Comparison of ENCODE assay signal across 1 cellular context in the genomic region with DNA sequence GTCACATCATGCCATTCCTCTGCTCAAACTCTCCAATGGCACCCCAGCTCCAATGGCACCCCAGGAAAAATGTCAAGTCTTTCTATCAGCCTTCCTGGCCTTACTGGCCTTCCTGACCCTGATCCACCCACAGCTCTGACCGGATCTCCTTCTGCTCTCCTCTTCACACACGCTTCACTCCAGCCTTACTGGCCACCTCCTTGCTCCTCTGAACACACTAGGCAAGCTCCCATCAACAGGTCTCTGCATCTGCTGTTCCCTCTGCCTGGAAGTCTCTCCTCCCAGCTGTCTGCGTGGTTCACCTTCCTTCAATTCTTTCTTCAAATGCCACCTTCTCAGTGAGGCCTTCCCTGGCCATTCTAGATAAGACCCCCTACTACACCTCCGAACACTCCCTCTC.
TF ChIP-seq lines count a peak whose summit lies in the region.

No MANE protein-coding gene starts in this region.

TF ChIP-seq in H1, 55 proteins besides CTCF, POLR2A, EP300 and RAD21:
- TF ChIP-seq TAF7 (optimal IDR thresholded peaks at IDR 0.05; ENCODE audit: borderline replicate concordance, low read depth, low read length) = no peak
- no peak for TF ChIP-seq BRCA1 (IDR thresholded peaks at IDR 0.05; ENCODE audit: low read depth, low read length)
- no peak for TF ChIP-seq NANOG (IDR thresholded peaks at IDR 0.05; ENCODE audit: insufficient read depth, low read depth, low read length, poor library complexity, severe bottlenecking)
- no peak for TF ChIP-seq SP4 (IDR thresholded peaks at IDR 0.05; ENCODE audit: low read length)
- no peak for TF ChIP-seq KDM1A (IDR thresholded peaks at IDR 0.05; ENCODE audit: borderline replicate concordance, low read length)
- TF ChIP-seq CBX8 (IDR thresholded peaks at IDR 0.05; ENCODE audit: borderline replicate concordance, low read depth, low read length) = no peak
- TF ChIP-seq HDAC2 (IDR thresholded peaks at IDR 0.05; ENCODE audit: borderline replicate concordance in 1 of 2, low read depth in 2 of 2, low read length in 2 of 2) = no peak
- TF ChIP-seq, protein P1, sequence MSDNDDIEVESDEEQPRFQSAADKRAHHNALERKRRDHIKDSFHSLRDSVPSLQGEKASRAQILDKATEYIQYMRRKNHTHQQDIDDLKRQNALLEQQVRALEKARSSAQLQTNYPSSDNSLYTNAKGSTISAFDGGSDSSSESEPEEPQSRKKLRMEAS (IDR thresholded peaks at IDR 0.05) = no peak
- TF ChIP-seq GTF2F1 (IDR thresholded peaks at IDR 0.05; ENCODE audit: borderline replicate concordance, low read depth, low read length) = no peak
- no peak for TF ChIP-seq SIX5 (IDR thresholded peaks at IDR 0.05; ENCODE audit: low read depth, low read length)
- no peak for TF ChIP-seq HDAC6 (IDR thresholded peaks at IDR 0.05; ENCODE audit: low read depth, low read length)
- no peak for TF ChIP-seq KDM5A (IDR thresholded peaks at IDR 0.05; ENCODE audit: low read length)
- TF ChIP-seq PHF8 (conservative IDR thresholded peaks at IDR 0.05; ENCODE audit: low read depth, low read length) = no peak
- TF ChIP-seq TAF1 (IDR thresholded peaks at IDR 0.05; ENCODE audit: low read depth, low read length) = no peak
